In the genomic region with DNA sequence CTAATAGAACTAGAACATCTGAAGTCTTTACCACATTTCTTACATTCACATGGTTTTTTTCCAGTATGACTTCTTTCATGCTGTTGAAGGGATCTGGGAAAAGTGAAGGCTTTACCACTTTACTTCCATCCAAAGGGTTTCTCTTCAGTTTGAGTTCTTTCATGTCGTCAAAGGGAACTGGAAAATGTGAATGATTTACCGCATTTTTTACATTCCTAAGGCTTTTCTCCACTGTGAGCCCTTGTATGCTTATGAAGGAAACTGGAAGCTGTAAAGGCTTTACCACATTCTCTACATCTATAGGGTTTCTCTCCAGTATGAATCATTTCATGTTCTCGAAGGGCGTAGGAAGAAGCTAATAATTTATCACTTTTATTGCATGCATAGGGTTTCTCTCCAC, we compare ENCODE assay signal across 16 cellular contexts. TPM values are rescaled to one million over a fixed set of nuclear protein-coding genes. Genes with fewer than 3 reads are reported as not detected.
A peak's percentile ranks its signal among the peaks of the same experiment; 100 is the strongest.
DNase-seq lines count a peak whose midpoint lies in the region; ATAC-seq and TF ChIP-seq lines count a peak whose summit lies in the region.
"Had no signal": no experiment of that assay in that cellular context is flagged by ENCODE, and none has a peak within 500 bp of the region (broad histone marks: within the 10 kb centered on the region; RNA-seq: fewer than 3 reads in every experiment).

No MANE protein-coding gene starts in this region.

- no peaks in the 10 kb centered on the region for H3K9me3 Mint-ChIP-seq in stimulated activated naive CD8-positive, alpha-beta T cell treated with anti-CD3 and anti-CD28 coated beads, Interleukin-15, amount 100 ng/mL, for 72 hours
- no peaks in the 10 kb centered on the region for H3K9me3 Mint-ChIP-seq in type B pancreatic cell
- H3K9me3 Mint-ChIP-seq in stimulated activated effector memory CD8-positive, alpha-beta T cell treated with anti-CD3 and anti-CD28 coated beads, Interleukin-12 subunit alpha, Interleukin-12 subunit beta, amount 100 ng/mL, for 72 hours = no peaks in the 10 kb centered on the region
- H3K9me3 Mint-ChIP-seq: activated T-helper 1 cell treated with anti-CD3 and anti-CD28 coated beads, Interleukin-12 subunit alpha, Interleukin-12 subunit beta, Interleukin-2, Interleukin-4 antibody, amounts not matched to agents 30 ng/mL and 10 ng/mL and 1 ng/mL, durations not matched to agents 14 hours and 24 hours and 36 hours had no signal

- no peak overlapping the region for H3K4me3 ChIP-seq in body of pancreas
- H3K4me3 ChIP-seq: cardiac muscle cell, gastrocnemius medialis, right atrium auricular region, tibial artery had no signal

- peak; percentile 33 for ATAC-seq in stimulated activated naive CD8-positive, alpha-beta T cell treated with anti-CD3 and anti-CD28 coated beads, Interleukin-15, amount 100 ng/mL, for 72 hours
- ATAC-seq in stimulated activated naive CD8-positive, alpha-beta T cell treated with anti-CD3 and anti-CD28 coated beads, Interleukin-15, Interleukin-2, amounts not matched to agents 100 U/mL and 50 U/mL, for 24 hours = no peak
- peak; percentile 65 for ATAC-seq in body of pancreas
- no peak for ATAC-seq in stimulated activated effector memory CD8-positive, alpha-beta T cell treated with anti-CD3 and anti-CD28 coated beads, Interleukin-12 subunit alpha, Interleukin-12 subunit beta, amount 100 ng/mL, for 72 hours
- ATAC-seq: gastrocnemius medialis had no signal

- H3K27ac ChIP-seq in body of pancreas = no peak overlapping the region
- H3K27ac ChIP-seq: cardiac muscle cell, gastrocnemius medialis, right atrium auricular region, tibial artery had no signal

- WGBS in body of pancreas, 2 donors = 67 to 71% methylated on average over 4 of the region's 4 CpGs

- H3K27me3 ChIP-seq in body of pancreas = no peaks in the 10 kb centered on the region
- H3K27me3 ChIP-seq: cardiac muscle cell, gastrocnemius medialis, right atrium auricular region, tibial artery had no signal

- no peak overlapping the region for H3K27ac Mint-ChIP-seq in stimulated activated naive CD8-positive, alpha-beta T cell treated with anti-CD3 and anti-CD28 coated beads, Interleukin-15, amount 100 ng/mL, for 72 hours
- peak overlapping the region; percentile 32 for H3K27ac Mint-ChIP-seq in type B pancreatic cell
- H3K27ac Mint-ChIP-seq in stimulated activated effector memory CD8-positive, alpha-beta T cell treated with anti-CD3 and anti-CD28 coated beads, Interleukin-12 subunit alpha, Interleukin-12 subunit beta, amount 100 ng/mL, for 72 hours = no peak overlapping the region
- H3K27ac Mint-ChIP-seq: activated T-helper 1 cell treated with anti-CD3 and anti-CD28 coated beads, Interleukin-12 subunit alpha, Interleukin-12 subunit beta, Interleukin-2, Interleukin-4 antibody, amounts not matched to agents 30 ng/mL and 10 ng/mL and 1 ng/mL, durations not matched to agents 14 hours and 24 hours and 36 hours had no signal

- intact Hi-C loops in body of pancreas (cut with DNase I) = no loop called here

- H3K36me3 ChIP-seq in body of pancreas (replicated peaks in 1 of 2; ENCODE audit: insufficient read depth in 1 of 2, low read depth in 2 of 2) = no peaks in the 10 kb centered on the region

- no peak for DNase-seq in stimulated activated naive CD8-positive, alpha-beta T cell treated with anti-CD3 and anti-CD28 coated beads, Interleukin-15, amount 100 ng/mL, for 72 hours
- DNase-seq in stimulated activated naive CD8-positive, alpha-beta T cell treated with anti-CD3 and anti-CD28 coated beads, Interleukin-15, Interleukin-2, amounts not matched to agents 100 U/mL and 50 U/mL, for 24 hours = no peak
- DNase-seq in body of pancreas = no peak
- DNase-seq in iris pigment epithelial cell (ENCODE audit: low read depth) = peak; percentile 92
- no peak for DNase-seq in type B pancreatic cell (ENCODE audit: extremely low spot score, unreplicated experiment)
- DNase-seq in epidermal melanocyte (ENCODE audit: insufficient read length, low spot score) = no peak
- no peak for DNase-seq in stimulated activated CD4-positive, alpha-beta T cell treated with anti-CD3 and anti-CD28 coated beads, Interleukin-1b, Interleukin-23, amount 100 ng/mL, for 48 hours
- no peak for DNase-seq in stimulated activated effector memory CD8-positive, alpha-beta T cell treated with anti-CD3 and anti-CD28 coated beads, Interleukin-12 subunit alpha, Interleukin-12 subunit beta, amount 100 ng/mL, for 72 hours (ENCODE audit: low spot score in 2 of 2)
- DNase-seq: DMS79; gastrocnemius medialis; NCI-H1417 treated with DMSO at 0.1 percent for 48 hours; NK-92 treated with Interleukin-12 subunit alpha and Interleukin-12 subunit beta, amount 100 ng/mL, for 24 hours; tibial artery had no signal

- peaks cover 25% of the 10 kb centered on the region for H3K36me3 Mint-ChIP-seq in type B pancreatic cell
- peaks cover 20% of the 10 kb centered on the region for H3K36me3 Mint-ChIP-seq in stimulated activated effector memory CD8-positive, alpha-beta T cell treated with anti-CD3 and anti-CD28 coated beads, Interleukin-12 subunit alpha, Interleukin-12 subunit beta, amount 100 ng/mL, for 72 hours

- no peaks in the 10 kb centered on the region for H3K9me3 ChIP-seq in body of pancreas
- H3K9me3 ChIP-seq: gastrocnemius medialis, right atrium auricular region, tibial artery had no signal

- TF ChIP-seq POLR2A in body of pancreas (IDR thresholded peaks at IDR 0.05) = no peak

- no peak overlapping the region for H3K4me3 Mint-ChIP-seq in stimulated activated naive CD8-positive, alpha-beta T cell treated with anti-CD3 and anti-CD28 coated beads, Interleukin-15, amount 100 ng/mL, for 72 hours
- no peak overlapping the region for H3K4me3 Mint-ChIP-seq in type B pancreatic cell
- no peak overlapping the region for H3K4me3 Mint-ChIP-seq in stimulated activated effector memory CD8-positive, alpha-beta T cell treated with anti-CD3 and anti-CD28 coated beads, Interleukin-12 subunit alpha, Interleukin-12 subunit beta, amount 100 ng/mL, for 72 hours
- H3K4me3 Mint-ChIP-seq: activated T-helper 1 cell treated with anti-CD3 and anti-CD28 coated beads, Interleukin-12 subunit alpha, Interleukin-12 subunit beta, Interleukin-2, Interleukin-4 antibody, amounts not matched to agents 30 ng/mL and 10 ng/mL and 1 ng/mL, durations not matched to agents 14 hours and 24 hours and 36 hours had no signal

- H3K4me1 Mint-ChIP-seq in stimulated activated naive CD8-positive, alpha-beta T cell treated with anti-CD3 and anti-CD28 coated beads, Interleukin-15, amount 100 ng/mL, for 72 hours = no peaks in the 10 kb centered on the region
- peaks cover 5% of the 10 kb centered on the region for H3K4me1 Mint-ChIP-seq in type B pancreatic cell (ENCODE audit: unreplicated experiment)
- no peaks in the 10 kb centered on the region for H3K4me1 Mint-ChIP-seq in stimulated activated effector memory CD8-positive, alpha-beta T cell treated with anti-CD3 and anti-CD28 coated beads, Interleukin-12 subunit alpha, Interleukin-12 subunit beta, amount 100 ng/mL, for 72 hours

- no peaks in the 10 kb centered on the region for H3K27me3 Mint-ChIP-seq in stimulated activated naive CD8-positive, alpha-beta T cell treated with anti-CD3 and anti-CD28 coated beads, Interleukin-15, amount 100 ng/mL, for 72 hours
- H3K27me3 Mint-ChIP-seq in type B pancreatic cell = no peaks in the 10 kb centered on the region

- H3K4me1 ChIP-seq in body of pancreas = no peaks in the 10 kb centered on the region
- H3K4me1 ChIP-seq: gastrocnemius medialis, right atrium auricular region had no signal

- no peak for TF ChIP-seq CTCF in body of pancreas (IDR thresholded peaks at IDR 0.05)
- no peak for TF ChIP-seq CTCF in type B pancreatic cell (conservative IDR thresholded peaks at IDR 0.05)

RNA-seq across cellular contexts. Expression of a gene that starts 46.7 kb away (rescaled TPM):
- total RNA-seq in body of pancreas (10 to 100 TPM; 29.6 to 31.6 TPM), type B pancreatic cell (ENCODE audit: low replicate concordance) (28.5 and 41.2 TPM in 2 replicates)

Comparison
In these comparisons a context has a peak if more than half of its experiments do, and no peak if none do; other contexts are left out.
1. ATAC-seq: peak in stimulated activated naive CD8-positive, alpha-beta T cell treated with anti-CD3 and anti-CD28 coated beads, Interleukin-15, amount 100 ng/mL, for 72 hours (single experiment) and body of pancreas (single experiment); none in stimulated activated naive CD8-positive, alpha-beta T cell treated with anti-CD3 and anti-CD28 coated beads, Interleukin-15, Interleukin-2, amounts not matched to agents 100 U/mL and 50 U/mL, for 24 hours (single experiment) and stimulated activated effector memory CD8-positive, alpha-beta T cell treated with anti-CD3 and anti-CD28 coated beads, Interleukin-12 subunit alpha, Interleukin-12 subunit beta, amount 100 ng/mL, for 72 hours (single experiment).